In the genomic region with DNA sequence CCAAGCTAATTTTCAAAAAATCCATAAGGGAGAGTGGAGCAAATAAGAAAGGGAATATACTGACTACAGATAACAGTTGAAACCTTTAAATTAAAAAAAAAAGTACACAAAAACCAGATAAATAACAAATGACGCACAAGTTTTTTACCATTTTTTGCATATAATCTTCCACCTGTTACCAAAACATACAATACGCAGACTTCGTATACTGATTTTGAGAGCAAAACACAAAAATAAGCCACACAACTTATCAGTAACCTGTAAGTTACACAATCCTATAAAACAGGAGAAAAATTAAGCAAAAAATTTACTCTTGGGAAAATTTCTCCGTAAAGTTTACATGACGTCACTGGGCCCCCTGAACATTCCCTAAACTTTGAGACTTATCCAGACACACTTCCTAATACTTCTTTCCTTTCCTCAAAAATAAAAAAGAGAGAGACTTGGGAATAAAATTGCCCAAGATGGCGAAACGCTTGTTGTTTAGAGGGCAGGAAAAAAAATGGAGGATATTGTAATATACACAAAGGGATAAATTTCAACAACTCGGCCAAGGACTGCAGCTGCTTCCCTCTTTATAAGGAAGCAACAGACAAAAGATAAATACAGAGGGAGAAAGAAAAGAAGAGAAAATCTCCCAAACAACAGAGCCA, we compare ENCODE assay signal across 8 cellular contexts. TPM values are rescaled to one million over a fixed set of nuclear protein-coding genes. Genes with fewer than 3 reads are reported as not detected.
A peak's percentile ranks its signal among the peaks of the same experiment; 100 is the strongest.
DNase-seq lines count a peak whose midpoint lies in the region; ATAC-seq and TF ChIP-seq lines count a peak whose summit lies in the region.

No MANE protein-coding gene starts in this region.

- no peak for TF ChIP-seq POLR2A in testis (IDR thresholded peaks at IDR 0.05)

- DNase-seq in DMS114 treated with DMSO at 0.1 percent for 48 hours (lab: John Stamatoyannopoulos, UW; ENCODE audit: unreplicated experiment): peak; percentile 71
- no peak for DNase-seq in Karpas-422
- DNase-seq in astrocyte of the cerebellum (ENCODE audit: low read depth): no peak
- no peak for DNase-seq in testis
- no peak for DNase-seq in activated CD4-positive, alpha-beta T cell treated with anti-CD3 and anti-CD28 coated beads, Interleukin-2, amount 50 U/mL, for 1 hour
- no peak for DNase-seq in NAMALWA (ENCODE audit: low spot score)

- no peaks in the 10 kb centered on the region for H3K27me3 ChIP-seq in Karpas-422 (ENCODE audit: low read length)
- H3K27me3 ChIP-seq in layer of hippocampus (ENCODE audit: control insufficient read depth, insufficient read depth, low read length): no peaks in the 10 kb centered on the region
- no peaks in the 10 kb centered on the region for H3K27me3 ChIP-seq in testis

- H3K4me2 ChIP-seq in Karpas-422 (ENCODE audit: low read depth, low read length, poor library complexity, severe bottlenecking): peak overlapping the region; percentile 76

- no peak overlapping the region for H2AFZ ChIP-seq in Karpas-422 (ENCODE audit: low read length)

- H4K20me1 ChIP-seq in Karpas-422 (ENCODE audit: insufficient read depth, low read depth, low read length): no peaks in the 10 kb centered on the region

- no peak for ATAC-seq in HG02852 (IDR thresholded peaks at IDR 0.05; ENCODE audit: unreplicated experiment)

- no peaks in the 10 kb centered on the region for H3K36me3 ChIP-seq in Karpas-422 (ENCODE audit: insufficient read depth, low read length)
- H3K36me3 ChIP-seq in testis (ENCODE audit: low read depth, missing control alignments): no peaks in the 10 kb centered on the region

- intact Hi-C loops in testis (cut with DNase I; ENCODE audit: low total_unique reads): no loop called here

- in situ Hi-C loops in astrocyte of the cerebellum (cut with HindIII; ENCODE audit: low sequenced_read_pairs): no loop called here

- H3K4me1 ChIP-seq in Karpas-422 (ENCODE audit: low read length): peaks cover 10% of the 10 kb centered on the region
- H3K4me1 ChIP-seq in testis: peaks cover 16% of the 10 kb centered on the region

- TF ChIP-seq CTCF in astrocyte of the cerebellum (IDR thresholded peaks at IDR 0.05; ENCODE audit: low read depth, low read length, missing control alignments) (no peak), testis (IDR thresholded peaks at IDR 0.05) (no peak)

- H3K79me2 ChIP-seq in Karpas-422 (ENCODE audit: low read length): no peaks in the 10 kb centered on the region

- H3K9me2 ChIP-seq in Karpas-422 (replicated peaks; ENCODE audit: insufficient read depth, low read length): no peaks in the 10 kb centered on the region

- no peaks in the 10 kb centered on the region for H3K9me3 ChIP-seq in Karpas-422 (ENCODE audit: low read length)
- no peaks in the 10 kb centered on the region for H3K9me3 ChIP-seq in testis

- WGBS in testis, 2 donors: 1 to 4% methylated on average over 8 of the region's 8 CpGs

- no peak overlapping the region for H3K4me3 ChIP-seq in Karpas-422 (ENCODE audit: low read length)
- H3K4me3 ChIP-seq in astrocyte of the cerebellum (ENCODE audit: low read depth, low read length): peak overlapping the region; percentile 78
- H3K4me3 ChIP-seq in testis: peak overlapping the region; percentile 78 to 91

- H3K27ac ChIP-seq in Karpas-422 (ENCODE audit: low read length) (no peak overlapping the region), layer of hippocampus (ENCODE audit: low read depth, low read length) (peak overlapping the region; percentile 97), testis (peak overlapping the region; percentile 99)

- H3K9ac ChIP-seq in Karpas-422 (ENCODE audit: low read length): no peak overlapping the region

RNA-seq across cellular contexts. Expression of a gene that starts 1.7 kb away (rescaled TPM):
- 1.1 and 2.2 TPM in 2 replicates for total RNA-seq in Karpas-422 (2014; rRNA removed; shearing (Covaris generic); ENCODE audit: low replicate concordance)
- total RNA-seq in testis: 100 to 1,000 TPM; 119 to 132 TPM
- 23.5 TPM for polyA plus RNA-seq in testis (ENCODE audit: insufficient read depth, low read depth, low replicate concordance)

Comparison
In these comparisons a context has a peak if more than half of its experiments do, and no peak if none do; other contexts are left out.
1. RNA of a gene that starts 1.7 kb away (total RNA-seq): 119 to 132 TPM in testis; 1.1 to 2.2 TPM in Karpas-422; every median in the first group is over 10 times any median in the second.